ENCODE assay signal across 10 cellular contexts in genomic region chrX:20116087-20116574, GRCh38. TPM values are rescaled to one million over a fixed set of nuclear protein-coding genes. Genes with fewer than 3 reads are reported as not detected.
DNase-seq lines count a peak whose midpoint lies in the region; ATAC-seq and TF ChIP-seq lines count a peak whose summit lies in the region.
"Had no signal": no experiment of that assay in that cellular context is flagged by ENCODE, and none has a peak within 500 bp of the region (broad histone marks: within the 10 kb centered on the region; RNA-seq: fewer than 3 reads in every experiment).

No MANE protein-coding gene starts in this region.

- peak overlapping the region; percentile 56 for H3K4me3 Mint-ChIP-seq in activated T-cell treated with anti-CD3 and anti-CD28 coated beads, Interleukin-2, amount 50 U/mL, for 24 hours
- peak overlapping the region; percentile 65 for H3K4me3 Mint-ChIP-seq in activated naive CD8-positive, alpha-beta T cell

- no peak overlapping the region for H3K27ac Mint-ChIP-seq in activated T-cell treated with anti-CD3 and anti-CD28 coated beads, Interleukin-2, amount 50 U/mL, for 24 hours
- H3K27ac Mint-ChIP-seq in activated naive CD8-positive, alpha-beta T cell: no peak overlapping the region

- H3K27ac ChIP-seq in testis (no peak overlapping the region), thyroid gland (no peak overlapping the region)
- H3K27ac ChIP-seq: PC-9 had no signal

- H3K4me1 ChIP-seq in testis: no peaks in the 10 kb centered on the region
- H3K4me1 ChIP-seq in thyroid gland: peaks cover 0 to 10% of the 10 kb centered on the region in 2 donors

- TF ChIP-seq POLR2A in testis (IDR thresholded peaks at IDR 0.05) (no peak), thyroid gland (IDR thresholded peaks at IDR 0.05) (no peak)

- 40% methylated on average over 7 of the region's 47 CpGs; no CpG with 5 or more reads in 1 of the 2 donors for WGBS in testis, 2 donors
- 0 to 7% methylated on average over 1 to 3 of the region's 47 CpGs for WGBS in thyroid gland, 2 donors

- peak; percentile 14 for ATAC-seq in left colon

- peaks cover 4% of the 10 kb centered on the region for H3K4me1 Mint-ChIP-seq in activated T-cell treated with anti-CD3 and anti-CD28 coated beads, Interleukin-2, amount 50 U/mL, for 24 hours (ENCODE audit: low read depth)
- peaks cover 5% of the 10 kb centered on the region for H3K4me1 Mint-ChIP-seq in activated naive CD8-positive, alpha-beta T cell (ENCODE audit: low read depth)

- H3K27me3 ChIP-seq in testis (no peaks in the 10 kb centered on the region), thyroid gland (no peaks in the 10 kb centered on the region)

- no peaks in the 10 kb centered on the region for H3K9me3 Mint-ChIP-seq in activated T-cell treated with anti-CD3 and anti-CD28 coated beads, Interleukin-2, amount 50 U/mL, for 24 hours
- no peaks in the 10 kb centered on the region for H3K9me3 Mint-ChIP-seq in activated naive CD8-positive, alpha-beta T cell (ENCODE audit: low read depth)

- no peaks in the 10 kb centered on the region for H3K36me3 Mint-ChIP-seq in activated T-cell treated with anti-CD3 and anti-CD28 coated beads, Interleukin-2, amount 50 U/mL, for 24 hours (ENCODE audit: low read depth)
- no peaks in the 10 kb centered on the region for H3K36me3 Mint-ChIP-seq in activated naive CD8-positive, alpha-beta T cell

- H3K4me3 ChIP-seq in testis (peak overlapping the region; percentile 32 to 52), thyroid gland (replicated peaks in 1 of 3) (no peak overlapping the region)
- H3K4me3 ChIP-seq: PC-9 had no signal

- no peaks in the 10 kb centered on the region for H3K9me3 ChIP-seq in testis
- H3K9me3 ChIP-seq in thyroid gland: no peaks in the 10 kb centered on the region

- no peak for DNase-seq in activated T-cell treated with anti-CD3 and anti-CD28 coated beads, Interleukin-2, amount 50 U/mL, for 24 hours
- no peak for DNase-seq in activated T-cell treated with anti-CD3 and anti-CD28 coated beads, Interleukin-2, amount 50 U/mL, for 1 hour
- DNase-seq in left colon: no peak
- peak; percentile 12 for DNase-seq in testis
- no peak for DNase-seq in thyroid gland
- DNase-seq in superior temporal gyrus (ENCODE audit: extremely low spot score): no peak
- DNase-seq in stimulated activated CD8-positive, alpha-beta memory T cell treated with anti-CD3 and anti-CD28 coated beads, Interleukin-4, amount 100 ng/mL, for 48 hours: no peak
- DNase-seq: PC-9; stimulated activated CD4-positive, alpha-beta T cell treated with anti-CD3 and anti-CD28 coated beads, Interleukin-4, amount 100 ng/mL, for 4 hours had no signal

- no peaks in the 10 kb centered on the region for H3K36me3 ChIP-seq in testis (ENCODE audit: low read depth, missing control alignments)
- H3K36me3 ChIP-seq in thyroid gland: no peaks in the 10 kb centered on the region

- no peak for TF ChIP-seq CTCF in testis (IDR thresholded peaks at IDR 0.05)
- TF ChIP-seq CTCF in thyroid gland (IDR thresholded peaks at IDR 0.05): no peak

- intact Hi-C loops in left colon (cut with DNase I, micrococcal nuclease) (no loop called here), testis (cut with DNase I; ENCODE audit: low total_unique reads) (no loop called here), thyroid gland (cut with DNase I) (no loop called here)

- peaks cover 32% of the 10 kb centered on the region for H3K27me3 Mint-ChIP-seq in activated T-cell treated with anti-CD3 and anti-CD28 coated beads, Interleukin-2, amount 50 U/mL, for 24 hours
- peaks cover 7% of the 10 kb centered on the region for H3K27me3 Mint-ChIP-seq in activated naive CD8-positive, alpha-beta T cell

RNA-seq across cellular contexts. Expression of gene MAP7D2, which starts 0.6 kb away (rescaled TPM):
- 1 to 10 TPM; 1.4 to 1.6 TPM for total RNA-seq in left colon
- 10 to 100 TPM; 19.5 to 36.6 TPM for total RNA-seq in testis
- polyA plus RNA-seq in testis (ENCODE audit: insufficient read depth, low read depth, low replicate concordance): 37.9 TPM
- under 1 TPM in 2 of 4 donors, not detected in 2; 0.22 to 0.27 TPM for total RNA-seq in thyroid gland
- total RNA-seq: PC-9 had no signal

RNA-seq across cellular contexts. Expression of gene EIF1AX, which starts 25.5 kb away (rescaled TPM):
- 10 to 100 TPM; 76.3 to 80.4 TPM for total RNA-seq in left colon
- total RNA-seq in testis: 10 to 100 TPM; 26.9 to 27.6 TPM
- 53.1 TPM for polyA plus RNA-seq in testis (ENCODE audit: insufficient read depth, low read depth, low replicate concordance)
- 10 to 100 TPM; 47.0 to 63.6 (median 57.3) TPM for total RNA-seq in thyroid gland

Comparison
In these comparisons a context has a peak if more than half of its experiments do, and no peak if none do; other contexts are left out.
1. H3K4me3 ChIP-seq: peak in testis (2 of 2); none in thyroid gland (0 of 3).
2. RNA of gene MAP7D2, which starts 0.6 kb away (total RNA-seq): 19.5 to 36.6 TPM in testis; 1.4 to 1.6 TPM in left colon and 0.22 to 0.27 TPM in thyroid gland; every median in the first group is over 4 times any median in the second.